8 cellular contexts compared by ENCODE assay signal in genomic region chr9:66267684-66268083, GRCh38.
DNase-seq lines count a peak whose midpoint lies in the region; ATAC-seq and TF ChIP-seq lines count a peak whose summit lies in the region.
"Not testable (repeated sequence)": the region's sequence is repeated elsewhere in the genome, so short reads cannot be mapped to it uniquely, and the experiment has no call there.

No MANE protein-coding gene starts in this region.

- H3K36me3 Mint-ChIP-seq in CD4-positive, alpha-beta T cell (ENCODE audit: low read depth); activated CD4-positive, alpha-beta T cell treated with anti-CD3 and anti-CD28 coated beads for 36 hours (ENCODE audit: low read depth); activated T-cell treated with anti-CD3 and anti-CD28 coated beads, Interleukin-2, amount 50 U/mL, for 24 hours (ENCODE audit: low read depth); naive thymus-derived CD8-positive, alpha-beta T cell; stimulated activated effector memory CD8-positive, alpha-beta T cell treated with anti-CD3 and anti-CD28 coated beads, Interleukin-12 subunit alpha, Interleukin-12 subunit beta, amount 100 ng/mL, for 72 hours: not testable (repeated sequence)

- not testable (repeated sequence) for H3K27ac Mint-ChIP-seq in CD4-positive, alpha-beta T cell; activated CD4-positive, alpha-beta T cell treated with anti-CD3 and anti-CD28 coated beads for 36 hours; activated T-cell treated with anti-CD3 and anti-CD28 coated beads, Interleukin-2, amount 50 U/mL, for 24 hours; naive thymus-derived CD8-positive, alpha-beta T cell; stimulated activated effector memory CD8-positive, alpha-beta T cell treated with anti-CD3 and anti-CD28 coated beads, Interleukin-12 subunit alpha, Interleukin-12 subunit beta, amount 100 ng/mL, for 72 hours

- DNase-seq in CD4-positive, alpha-beta T cell, result peak in 3 of 10 experiments; percentile 32 to 52 (median 39)
- DNase-seq in Karpas-422 (peak; percentile 61), choroid plexus epithelial cell (ENCODE audit: low read depth) (peak; percentile 1), left ventricle myocardium superior (peak; percentile 33)
- peak; percentile 4 for DNase-seq in activated CD4-positive, alpha-beta T cell treated with anti-CD3 and anti-CD28 coated beads for 36 hours
- peak; percentile 46 for DNase-seq in activated T-cell treated with anti-CD3 and anti-CD28 coated beads, Interleukin-2, amount 50 U/mL, for 24 hours
- peak in 7 of 10 donors; percentile 16 to 71 (median 42) for DNase-seq in naive thymus-derived CD8-positive, alpha-beta T cell
- DNase-seq in stimulated activated effector memory CD8-positive, alpha-beta T cell treated with anti-CD3 and anti-CD28 coated beads, Interleukin-12 subunit alpha, Interleukin-12 subunit beta, amount 100 ng/mL, for 72 hours (ENCODE audit: low spot score in 2 of 2), result peak in 1 of 2 donors; percentile 62

- H3K27me3 Mint-ChIP-seq in CD4-positive, alpha-beta T cell; activated CD4-positive, alpha-beta T cell treated with anti-CD3 and anti-CD28 coated beads for 36 hours; activated T-cell treated with anti-CD3 and anti-CD28 coated beads, Interleukin-2, amount 50 U/mL, for 24 hours; naive thymus-derived CD8-positive, alpha-beta T cell: not testable (repeated sequence)

- not testable (repeated sequence) for H3K27ac ChIP-seq in CD4-positive, alpha-beta T cell (ENCODE audit: low read depth, low read length)
- H3K27ac ChIP-seq in Karpas-422 (ENCODE audit: low read length), result peak overlapping the region; percentile 80

- H3K9ac ChIP-seq in Karpas-422 (ENCODE audit: low read length), result peak overlapping the region; percentile 52; the same call in 1 of the 2 replicates

- H3K9me3 ChIP-seq in CD4-positive, alpha-beta T cell (ENCODE audit: control insufficient read depth, low read length); Karpas-422 (ENCODE audit: low read length): not testable (repeated sequence)

- POLR2A ChIA-PET in CD4-positive, alpha-beta T cell (lab: Charles Lee); activated CD4-positive, alpha-beta T cell treated with anti-CD3 and anti-CD28 coated beads for 36 hours (lab: Charles Lee); naive thymus-derived CD8-positive, alpha-beta T cell (lab: Charles Lee): not testable (repeated sequence)

- not testable (repeated sequence) for H4K20me1 ChIP-seq in Karpas-422 (ENCODE audit: insufficient read depth, low read depth, low read length)

- H3K9me2 ChIP-seq in Karpas-422 (replicated peaks; ENCODE audit: insufficient read depth, low read length), result not testable (repeated sequence)

- not testable (repeated sequence) for H2AFZ ChIP-seq in Karpas-422 (ENCODE audit: low read length)

- H3K27me3 ChIP-seq in CD4-positive, alpha-beta T cell (ENCODE audit: control insufficient read depth, insufficient read depth, low read length); Karpas-422 (ENCODE audit: low read length): not testable (repeated sequence)

- H3K9me3 Mint-ChIP-seq in CD4-positive, alpha-beta T cell; activated CD4-positive, alpha-beta T cell treated with anti-CD3 and anti-CD28 coated beads for 36 hours (ENCODE audit: low read depth); activated T-cell treated with anti-CD3 and anti-CD28 coated beads, Interleukin-2, amount 50 U/mL, for 24 hours; stimulated activated effector memory CD8-positive, alpha-beta T cell treated with anti-CD3 and anti-CD28 coated beads, Interleukin-12 subunit alpha, Interleukin-12 subunit beta, amount 100 ng/mL, for 72 hours: not testable (repeated sequence)
- H3K9me3 Mint-ChIP-seq in naive thymus-derived CD8-positive, alpha-beta T cell, result peaks cover 0 to 12% (median 0%) of the 10 kb centered on the region in 9 donors

- not testable (repeated sequence) for H3K4me3 Mint-ChIP-seq in CD4-positive, alpha-beta T cell; activated CD4-positive, alpha-beta T cell treated with anti-CD3 and anti-CD28 coated beads for 36 hours; activated T-cell treated with anti-CD3 and anti-CD28 coated beads, Interleukin-2, amount 50 U/mL, for 24 hours; naive thymus-derived CD8-positive, alpha-beta T cell; stimulated activated effector memory CD8-positive, alpha-beta T cell treated with anti-CD3 and anti-CD28 coated beads, Interleukin-12 subunit alpha, Interleukin-12 subunit beta, amount 100 ng/mL, for 72 hours

- H3K4me1 ChIP-seq in Karpas-422 (ENCODE audit: low read length), result not testable (repeated sequence)

- not testable (repeated sequence) for H3K4me1 Mint-ChIP-seq in CD4-positive, alpha-beta T cell (ENCODE audit: low read depth); activated CD4-positive, alpha-beta T cell treated with anti-CD3 and anti-CD28 coated beads for 36 hours; activated T-cell treated with anti-CD3 and anti-CD28 coated beads, Interleukin-2, amount 50 U/mL, for 24 hours (ENCODE audit: low read depth); naive thymus-derived CD8-positive, alpha-beta T cell; stimulated activated effector memory CD8-positive, alpha-beta T cell treated with anti-CD3 and anti-CD28 coated beads, Interleukin-12 subunit alpha, Interleukin-12 subunit beta, amount 100 ng/mL, for 72 hours

- H3K4me2 ChIP-seq in Karpas-422 (ENCODE audit: low read depth, low read length, poor library complexity, severe bottlenecking), result peak overlapping the region; percentile 48

- H3K4me3 ChIP-seq in Karpas-422 (ENCODE audit: low read length), result 0 out of 2 replicates have a peak overlapping the region, but pooled peaks have one; percentile 43
- not testable (repeated sequence) for H3K4me3 ChIP-seq in choroid plexus epithelial cell (ENCODE audit: low read depth, low read length)

- not testable (repeated sequence) for TF ChIP-seq CTCF in CD4-positive, alpha-beta T cell (IDR thresholded peaks at IDR 0.05); choroid plexus epithelial cell (conservative IDR thresholded peaks at IDR 0.05; ENCODE audit: low read depth, low read length)

- H3K36me3 ChIP-seq in Karpas-422 (ENCODE audit: insufficient read depth, low read length), result not testable (repeated sequence)

- H3K79me2 ChIP-seq in Karpas-422 (ENCODE audit: low read length), result not testable (repeated sequence)

- ATAC-seq in CD4-positive, alpha-beta T cell (ENCODE audit: poor library complexity), result peak; percentile 54
- not testable (repeated sequence) for ATAC-seq in activated CD4-positive, alpha-beta T cell treated with anti-CD3 and anti-CD28 coated beads for 36 hours; left ventricle myocardium superior
- peak; percentile 74 to 82 for ATAC-seq in naive thymus-derived CD8-positive, alpha-beta T cell
- peak; percentile 49 for ATAC-seq in stimulated activated effector memory CD8-positive, alpha-beta T cell treated with anti-CD3 and anti-CD28 coated beads, Interleukin-12 subunit alpha, Interleukin-12 subunit beta, amount 100 ng/mL, for 72 hours

- intact Hi-C loops in CD4-positive, alpha-beta T cell (cut with DNase I, micrococcal nuclease); activated CD4-positive, alpha-beta T cell treated with anti-CD3 and anti-CD28 coated beads for 36 hours (cut with DNase I, micrococcal nuclease); left ventricle myocardium superior (cut with micrococcal nuclease): not testable (repeated sequence)

- CTCF ChIA-PET in CD4-positive, alpha-beta T cell (lab: Charles Lee); activated CD4-positive, alpha-beta T cell treated with anti-CD3 and anti-CD28 coated beads for 36 hours (lab: Charles Lee): not testable (repeated sequence)
